Comparison of ENCODE assay signal across 10 cellular contexts in the genomic region with DNA sequence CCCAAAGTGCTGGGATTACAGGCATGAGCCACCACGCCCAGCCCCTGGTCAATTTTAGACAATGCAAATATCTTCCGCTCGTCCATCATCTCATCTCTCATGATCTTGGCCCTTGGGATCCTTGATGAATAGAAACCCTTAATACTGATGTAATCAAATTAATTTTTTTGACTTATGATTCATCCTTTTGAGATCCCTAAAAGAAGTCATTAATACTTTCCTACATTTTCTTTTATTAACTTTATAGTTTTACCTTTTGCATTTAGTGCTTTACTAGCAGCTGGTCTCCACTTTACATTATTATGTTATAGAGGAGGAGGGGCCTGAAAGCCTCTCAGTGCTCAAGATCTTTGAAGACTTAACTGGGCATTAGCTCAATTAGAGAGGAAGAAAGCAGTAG. TPM values are rescaled to one million over a fixed set of nuclear protein-coding genes. Genes with fewer than 3 reads are reported as not detected.
"Had no signal": no experiment of that assay in that cellular context is flagged by ENCODE, and none has a peak within 500 bp of the region (broad histone marks: within the 10 kb centered on the region; RNA-seq: fewer than 3 reads in every experiment).

No MANE protein-coding gene starts in this region.

- H3K27ac ChIP-seq: HL-60, KMS-11 had no signal

- H3K4me3 ChIP-seq: K562 had no signal

- DNase-seq: IMR-90, KBM-7, KG1 had no signal

- H3K9ac ChIP-seq: KMS-11 had no signal

- ATAC-seq: HepG2, K562 had no signal

- H3K27ac Mint-ChIP-seq: IgD-negative memory B cell had no signal

- H3K4me2 ChIP-seq: KMS-11 had no signal

- H3K4me3 Mint-ChIP-seq: IgD-negative memory B cell had no signal

RNA-seq across cellular contexts. Expression of a gene that starts 7.7 kb away (rescaled TPM):
- total RNA-seq: HepG2, HT-29, HT1080, IMR-90 had no signal

RNA-seq across cellular contexts. Expression of a gene that starts 16.7 kb away (rescaled TPM):
- total RNA-seq: HT1080, IMR-90 had no signal

RNA-seq across cellular contexts. Expression of a gene that starts 42.9 kb away (rescaled TPM):
- total RNA-seq: HepG2, HT-29, HT1080, IMR-90 had no signal

RNA-seq across cellular contexts. Expression of a gene that starts 44.8 kb away (rescaled TPM):
- total RNA-seq: HepG2, HT-29, HT1080, IMR-90 had no signal
